In genomic region chr9:121399126-121399882, GRCh38 we compare ENCODE assay signal across 13 cellular contexts. TPM values are rescaled to one million over a fixed set of nuclear protein-coding genes. Genes with fewer than 3 reads are reported as not detected.
DNase-seq lines count a peak whose midpoint lies in the region; ATAC-seq, FAIRE-seq and TF ChIP-seq lines count a peak whose summit lies in the region.
"Had no signal": no experiment of that assay in that cellular context is flagged by ENCODE, and none has a peak within 500 bp of the region (broad histone marks: within the 10 kb centered on the region; RNA-seq: fewer than 3 reads in every experiment).

No MANE protein-coding gene starts in this region.

- no peak for FAIRE-seq in A549 (lab: Jason Lieb, UNC)

- TF ChIP-seq CTCF in A549 (IDR thresholded peaks at IDR 0.05), result no peak
- TF ChIP-seq CTCF in breast epithelium (IDR thresholded peaks at IDR 0.05), result no peak
- no peak for TF ChIP-seq CTCF in upper lobe of left lung (IDR thresholded peaks at IDR 0.05)

- no peaks in the 10 kb centered on the region for H3K36me3 ChIP-seq in breast epithelium
- no peaks in the 10 kb centered on the region for H3K36me3 ChIP-seq in upper lobe of left lung
- H3K36me3 ChIP-seq: thyroid gland had no signal

- CTCF ChIA-PET in A549 (lab: Yijun Ruan, JAX), result interaction anchor here (0.6 to 17.1 kb wide), 50 partner anchors 11 to 644 kb away, joined by 3 to 410 read pairs (median 5); partner anchors contain the start of gene GSN

- no peaks in the 10 kb centered on the region for H3K27me3 ChIP-seq in breast epithelium
- no peaks in the 10 kb centered on the region for H3K27me3 ChIP-seq in upper lobe of left lung
- H3K27me3 ChIP-seq: thyroid gland had no signal

- DNase-seq in A549 (ENCODE audit: low read depth in 1 of 2, low spot score in 1 of 2) (no peak), LHCN-M2 (ENCODE audit: low read depth) (peak; percentile 42), breast epithelium (ENCODE audit: low spot score in 2 of 2) (no peak), kidney glomerular epithelial cell (lab: John Stamatoyannopoulos, UW) (peak; percentile 9), NCI-H1694 (lab: John Stamatoyannopoulos, UW) (no peak), upper lobe of left lung (no peak), head of caudate nucleus (no peak)
- no peak for DNase-seq in stimulated activated CD4-positive, alpha-beta T cell treated with anti-CD3 and anti-CD28 coated beads, Interleukin-4, amount 100 ng/mL, for 1 hour
- DNase-seq: activated CD4-positive, alpha-beta memory T cell treated with anti-CD3 and anti-CD28 coated beads for 36 hours; thyroid gland had no signal

- TF ChIP-seq POLR2A in A549 (IDR thresholded peaks at IDR 0.05; ENCODE audit: low read length), result no peak
- TF ChIP-seq POLR2A in breast epithelium (IDR thresholded peaks at IDR 0.05), result no peak
- no peak for TF ChIP-seq POLR2A in upper lobe of left lung (IDR thresholded peaks at IDR 0.05)

- WGBS in A549 (ENCODE audit: missing lambda C conversion rate), result 70% methylated on average over 4 of the region's 4 CpGs
- WGBS in upper lobe of left lung, 2 donors, result 85 to 88% methylated on average over 4 of the region's 4 CpGs

- no peak overlapping the region; the same call in 2 of the 3 replicates for H3K4me2 ChIP-seq in A549

- H3K27ac ChIP-seq in A549, result peak overlapping the region; percentile 39 to 55; a peak in 5 of 6 replicates
- H3K27ac ChIP-seq in breast epithelium, result peak overlapping the region; percentile 68 to 72
- H3K27ac ChIP-seq in upper lobe of left lung, result no peak overlapping the region
- H3K27ac ChIP-seq: thyroid gland, VCaP had no signal

- peaks cover 14% of the 10 kb centered on the region; the same call in 2 of the 3 replicates for H3K9me3 ChIP-seq in A549
- no peaks in the 10 kb centered on the region for H3K9me3 ChIP-seq in breast epithelium
- H3K9me3 ChIP-seq in upper lobe of left lung, result no peaks in the 10 kb centered on the region
- H3K9me3 ChIP-seq: thyroid gland had no signal

- no peak overlapping the region for H3K4me3 ChIP-seq in A549
- no peak overlapping the region for H3K4me3 ChIP-seq in breast epithelium
- no peak overlapping the region for H3K4me3 ChIP-seq in upper lobe of left lung
- H3K4me3 ChIP-seq: thyroid gland had no signal

- intact Hi-C loops in breast epithelium (cut with DNase I; ENCODE audit: low total_unique reads) (no loop called here), head of caudate nucleus (cut with DNase I) (loop anchor here (5.0 kb wide), 1 partner anchor 187 kb away; no protein-coding TSS in a partner anchor)

- POLR2A ChIA-PET in A549 (lab: Yijun Ruan, JAX), result interaction anchor here (1.0 kb wide), 1 partner anchor 186 kb away, joined by 3 read pairs; no protein-coding TSS in a partner anchor

- peak in 1 of 2 experiments; percentile 34; a peak in 2 of 6 replicates for ATAC-seq in A549
- no peak for ATAC-seq in upper lobe of left lung (ENCODE audit: low FRiP score in 2 of 2)
- ATAC-seq: natural killer cell treated with Interleukin-12 subunit alpha and Interleukin-12 subunit beta and Interleukin-15 and Interleukin-18, amount 100 ng/mL, for 72 hours; Right ventricle myocardium inferior had no signal

- peaks cover 8% of the 10 kb centered on the region; the same call in 2 of the 3 replicates for H3K4me1 ChIP-seq in A549
- H3K4me1 ChIP-seq in breast epithelium, result no peaks in the 10 kb centered on the region
- H3K4me1 ChIP-seq in upper lobe of left lung, result peaks cover 0 to 6% (median 2%) of the 10 kb centered on the region in 4 donors
- H3K4me1 ChIP-seq: thyroid gland had no signal

- no peak for TF ChIP-seq EP300 in A549 (IDR thresholded peaks at IDR 0.05)
- no peak for TF ChIP-seq EP300 in upper lobe of left lung (IDR thresholded peaks at IDR 0.05)

- no peak for TF ChIP-seq RAD21 in A549 (conservative IDR thresholded peaks at IDR 0.05 in 1 of 2, IDR thresholded peaks at IDR 0.05 in 1 of 2)

TF ChIP-seq in A549, 52 proteins besides CTCF, POLR2A, EP300 and RAD21:
- TF ChIP-seq MAX (IDR thresholded peaks at IDR 0.05) (no peak), RNF2 (IDR thresholded peaks at IDR 0.05; ENCODE audit: borderline replicate concordance, low read depth) (no peak), ZSCAN20 (CRISPR knock-in tag; IDR thresholded peaks at IDR 0.05) (no peak), PHF8 (IDR thresholded peaks at IDR 0.05; ENCODE audit: borderline replicate concordance, low read depth) (no peak), SMC3 (IDR thresholded peaks at IDR 0.05) (no peak), KDM1A (IDR thresholded peaks at IDR 0.05; ENCODE audit: low read depth) (no peak), EHMT2 (IDR thresholded peaks at IDR 0.05; ENCODE audit: low read depth) (no peak), JUNB (IDR thresholded peaks at IDR 0.05) (no peak), ZC3H11A (IDR thresholded peaks at IDR 0.05) (no peak)
- TF ChIP-seq, protein P1, sequence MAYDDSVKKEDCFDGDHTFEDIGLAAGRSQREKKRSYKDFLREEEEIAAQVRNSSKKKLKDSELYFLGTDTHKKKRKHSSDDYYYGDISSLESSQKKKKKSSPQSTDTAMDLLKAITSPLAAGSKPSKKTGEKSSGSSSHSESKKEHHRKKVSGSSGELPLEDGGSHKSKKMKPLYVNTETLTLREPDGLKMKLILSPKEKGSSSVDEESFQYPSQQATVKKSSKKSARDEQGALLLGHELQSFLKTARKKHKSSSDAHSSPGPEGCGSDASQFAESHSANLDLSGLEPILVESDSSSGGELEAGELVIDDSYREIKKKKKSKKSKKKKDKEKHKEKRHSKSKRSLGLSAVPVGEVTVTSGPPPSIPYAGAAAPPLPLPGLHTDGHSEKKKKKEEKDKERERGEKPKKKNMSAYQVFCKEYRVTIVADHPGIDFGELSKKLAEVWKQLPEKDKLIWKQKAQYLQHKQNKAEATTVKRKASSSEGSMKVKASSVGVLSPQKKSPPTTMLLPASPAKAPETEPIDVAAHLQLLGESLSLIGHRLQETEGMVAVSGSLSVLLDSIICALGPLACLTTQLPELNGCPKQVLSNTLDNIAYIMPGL (CRISPR knock-in tag; IDR thresholded peaks at IDR 0.05; ENCODE audit: borderline replicate concordance), result no peak

RNA-seq across cellular contexts. Expression of gene STOM, which starts 29.3 kb away (rescaled TPM):
- 234 and 246 TPM in 2 replicates for polyA plus RNA-seq in A549 (2011; rRNA removed)
- polyA plus RNA-seq in A549 (2012; cell fraction: cytosol; rRNA removed), result 40.8 and 49.6 TPM in 2 replicates
- 21.8 and 32.1 TPM in 2 replicates for polyA plus RNA-seq in A549 (2012; cell fraction: nucleus; rRNA removed)
- polyA plus RNA-seq in A549 (2017; fragmentation: RNase III; extraction: RNeasy Plus Mini Kit Qiagen cat#74134 plus additional on column Dnase treatment), result 83.3 to 92.0 TPM (median 91.4 TPM) in 3 replicates
- polyA minus RNA-seq in A549 (2011; rRNA and poly(A)+ RNA removed), result 99.2 and 99.5 TPM in 2 replicates
- total RNA-seq in LHCN-M2 (2014; rRNA removed), result 88.7 and 107 TPM in 2 replicates
- 57.1 TPM for polyA plus RNA-seq in LHCN-M2 (2012)
- total RNA-seq in breast epithelium, result 100 to 1,000 TPM; 263 to 444 (median 334) TPM
- 100 to 1,000 TPM in 5 of 6 donors, 10 to 100 TPM in 1; 96.4 to 480 (median 362) TPM for total RNA-seq in upper lobe of left lung

Comparison
In these comparisons a context has a peak if more than half of its experiments do, and no peak if none do; other contexts are left out.
1. DNase-seq: peak in LHCN-M2 (single experiment) and kidney glomerular epithelial cell (single experiment); none in A549 (0 of 2), breast epithelium (0 of 2), stimulated activated CD4-positive, alpha-beta T cell treated with anti-CD3 and anti-CD28 coated beads, Interleukin-4, amount 100 ng/mL, for 1 hour (single experiment), NCI-H1694 (single experiment), upper lobe of left lung (0 of 2) and head of caudate nucleus (0 of 42).
2. H3K27ac ChIP-seq: peak in A549 (2 of 2) and breast epithelium (2 of 2); none in upper lobe of left lung (0 of 4).